In genomic region chr17:43019418-43019817, GRCh38 we compare ENCODE assay signal across 7 cellular contexts. TPM values are rescaled to one million over a fixed set of nuclear protein-coding genes. Genes with fewer than 3 reads are reported as not detected.
DNase-seq lines count a peak whose midpoint lies in the region; ATAC-seq and TF ChIP-seq lines count a peak whose summit lies in the region.

No MANE protein-coding gene starts in this region.

- H2BK15ac ChIP-seq in H9 (ENCODE audit: low read depth, low read length): no peak overlapping the region

- H4K5ac ChIP-seq in H9 (ENCODE audit: insufficient read length, low read depth, low read length): no peak overlapping the region

- H3K4ac ChIP-seq in H9 (ENCODE audit: low read depth, low read length): no peak overlapping the region

- ATAC-seq in GM21381 (IDR thresholded peaks at IDR 0.05; ENCODE audit: unreplicated experiment): no peak

- no peak overlapping the region for H3K14ac ChIP-seq in H9 (ENCODE audit: insufficient read depth, low read length)

- peaks cover 27 to 49% of the 10 kb centered on the region in 2 experiments for H3K4me1 Mint-ChIP-seq in H9
- H3K4me1 Mint-ChIP-seq in activated T-helper 2 cell treated with anti-CD3 and anti-CD28 coated beads, Interferon-gamma antibody, Interleukin-2, Interleukin-4, amounts not matched to agents 10 μg/mL and 5 μg/mL and 100 μg/mL, durations not matched to agents 14 hours and 24 hours and 36 hours (ENCODE audit: low read depth): peaks cover 21% of the 10 kb centered on the region
- H3K4me1 Mint-ChIP-seq in immature natural killer cell: peaks cover 16 to 29% of the 10 kb centered on the region in 2 donors

- no peaks in the 10 kb centered on the region for H3K27me3 ChIP-seq in H9 (ENCODE audit: insufficient read depth, low read length)
- H3K27me3 ChIP-seq in spleen (replicated peaks in 1 of 7): no peaks in the 10 kb centered on the region

- TF ChIP-seq POLR2A in spleen (IDR thresholded peaks at IDR 0.05): no peak

- H4K91ac ChIP-seq in H9 (ENCODE audit: insufficient read length, low read depth, low read length): no peak overlapping the region

- H3K4me3 Mint-ChIP-seq in H9 (peak overlapping the region; percentile 97 to 98; a peak in 4 of 5 replicates), immature natural killer cell (peak overlapping the region in 4 of 5 donors; percentile 38 to 87 (median 48))
- peak overlapping the region; percentile 52 for H3K4me3 Mint-ChIP-seq in activated T-helper 2 cell treated with anti-CD3 and anti-CD28 coated beads, Interferon-gamma antibody, Interleukin-2, Interleukin-4, amounts not matched to agents 10 μg/mL and 5 μg/mL and 100 μg/mL, durations not matched to agents 14 hours and 24 hours and 36 hours (ENCODE audit: low read depth)

- no peaks in the 10 kb centered on the region for H3K9me3 ChIP-seq in H9 (ENCODE audit: control insufficient read depth, low read depth, low read length)
- H3K9me3 ChIP-seq in spleen: no peaks in the 10 kb centered on the region

- peak overlapping the region; percentile 25 for H3K4me2 ChIP-seq in H9 (ENCODE audit: insufficient read depth, insufficient read length, low read length)

- peak overlapping the region in 1 of 8 donors; percentile 96 for H3K4me3 ChIP-seq in spleen

- WGBS in H9 (ENCODE audit: extremely low coverage, insufficient read length, low lambda C conversion rate): no CpG with 5 or more reads among the region's 7 CpGs
- WGBS in spleen, 5 donors: 28 to 47% (median 43%) methylated on average over 7 of the region's 7 CpGs

- intact Hi-C loops in activated T-helper 2 cell treated with anti-CD3 and anti-CD28 coated beads, Interferon-gamma antibody, Interleukin-2, Interleukin-4, amounts not matched to agents 10 μg/mL and 5 μg/mL and 100 μg/mL, durations not matched to agents 14 hours and 24 hours and 36 hours (cut with micrococcal nuclease): no loop called here
- intact Hi-C loops in spleen (cut with DNase I; ENCODE audit: low total_unique reads): no loop called here

- no peak overlapping the region for H3K9ac ChIP-seq in H9 (ENCODE audit: extremely low read depth, insufficient read length, low read length)

- no peak overlapping the region for H2BK20ac ChIP-seq in H9 (ENCODE audit: low read depth, low read length, poor library complexity, severe bottlenecking)

- no peak overlapping the region for H2AK5ac ChIP-seq in H9 (ENCODE audit: insufficient read length, low read length)

- no peak overlapping the region for H2BK12ac ChIP-seq in H9 (ENCODE audit: insufficient read length, low read depth, low read length)

- TF ChIP-seq CTCF in H9 (conservative IDR thresholded peaks at IDR 0.05) (no peak), spleen (IDR thresholded peaks at IDR 0.05 in 8 of 11, conservative IDR thresholded peaks at IDR 0.05 in 3 of 11) (no peak)

- H2BK5ac ChIP-seq in H9 (ENCODE audit: insufficient read length, low read length): no peak overlapping the region

- H2BK120ac ChIP-seq in H9 (ENCODE audit: low read depth, low read length, poor library complexity, severe bottlenecking): no peak overlapping the region

- H4K8ac ChIP-seq in H9 (replicated peaks; ENCODE audit: insufficient read length, low read depth, low read length): no peak overlapping the region

- peaks cover 5% of the 10 kb centered on the region for H3K23me2 ChIP-seq in H9 (ENCODE audit: insufficient read length, low read depth, low read length, poor library complexity, severe bottlenecking)

- H3K23ac ChIP-seq in H9 (ENCODE audit: insufficient read length, low read depth, low read length): no peak overlapping the region

- H3K79me2 ChIP-seq in H9 (ENCODE audit: insufficient read depth, low read length): no peaks in the 10 kb centered on the region; the same call in 1 of the 2 replicates

- peaks cover 0 to 39% (median 4%) of the 10 kb centered on the region in 6 donors for H3K36me3 ChIP-seq in spleen

- no peaks in the 10 kb centered on the region for H4K20me1 ChIP-seq in H9 (ENCODE audit: control insufficient read depth, insufficient read depth, insufficient read length)

- no peak overlapping the region for H3T11ph ChIP-seq in H9 (ENCODE audit: low read length)

- H3K27ac Mint-ChIP-seq in H9 (peak overlapping the region; percentile 34 to 79 (median 34); a peak in 5 of 7 replicates), immature natural killer cell (peak overlapping the region in 1 of 6 donors; percentile 71)
- H3K27ac Mint-ChIP-seq in activated T-helper 2 cell treated with anti-CD3 and anti-CD28 coated beads, Interferon-gamma antibody, Interleukin-2, Interleukin-4, amounts not matched to agents 10 μg/mL and 5 μg/mL and 100 μg/mL, durations not matched to agents 14 hours and 24 hours and 36 hours: no peak overlapping the region

- no peak overlapping the region for H3K18ac ChIP-seq in H9 (ENCODE audit: insufficient read length, low read depth, low read length)

- H3K36me3 Mint-ChIP-seq in H9 (ENCODE audit: insufficient read depth in 1 of 3, low read depth in 3 of 3): peaks cover 11 to 47% (median 45%) of the 10 kb centered on the region in 3 experiments; a peak in 6 of 7 replicates
- peaks cover 10% of the 10 kb centered on the region for H3K36me3 Mint-ChIP-seq in activated T-helper 2 cell treated with anti-CD3 and anti-CD28 coated beads, Interferon-gamma antibody, Interleukin-2, Interleukin-4, amounts not matched to agents 10 μg/mL and 5 μg/mL and 100 μg/mL, durations not matched to agents 14 hours and 24 hours and 36 hours (ENCODE audit: low read depth)
- no peaks in the 10 kb centered on the region for H3K36me3 Mint-ChIP-seq in immature natural killer cell

- no peak overlapping the region for H3K56ac ChIP-seq in H9 (ENCODE audit: insufficient read length, low read depth, low read length)

- no peaks in the 10 kb centered on the region for H3K9me3 Mint-ChIP-seq in H9
- no peaks in the 10 kb centered on the region for H3K9me3 Mint-ChIP-seq in activated T-helper 2 cell treated with anti-CD3 and anti-CD28 coated beads, Interferon-gamma antibody, Interleukin-2, Interleukin-4, amounts not matched to agents 10 μg/mL and 5 μg/mL and 100 μg/mL, durations not matched to agents 14 hours and 24 hours and 36 hours
- H3K9me3 Mint-ChIP-seq in immature natural killer cell: no peaks in the 10 kb centered on the region

- DNase-seq in H9 (no peak), immature natural killer cell (no peak), spleen (no peak), SW480 (ENCODE audit: low spot score) (no peak), superior temporal gyrus (ENCODE audit: extremely low spot score) (no peak)
- no peak for DNase-seq in activated T-helper 2 cell treated with anti-CD3 and anti-CD28 coated beads, Interferon-gamma antibody, Interleukin-2, Interleukin-4, amounts not matched to agents 10 μg/mL and 5 μg/mL and 100 μg/mL, durations not matched to agents 14 hours and 24 hours and 36 hours (ENCODE audit: low spot score)

- H3K4me1 ChIP-seq in H9 (ENCODE audit: insufficient read depth, low read length) (peaks cover 3% of the 10 kb centered on the region), spleen (peaks cover 32 to 92% (median 72%) of the 10 kb centered on the region in 6 donors)

- no peaks in the 10 kb centered on the region for H3K79me1 ChIP-seq in H9 (ENCODE audit: insufficient read depth, low read depth, low read length, poor library complexity, severe bottlenecking)

- no peaks in the 10 kb centered on the region for H3K27me3 Mint-ChIP-seq in H9 (ENCODE audit: low read depth)
- H3K27me3 Mint-ChIP-seq in activated T-helper 2 cell treated with anti-CD3 and anti-CD28 coated beads, Interferon-gamma antibody, Interleukin-2, Interleukin-4, amounts not matched to agents 10 μg/mL and 5 μg/mL and 100 μg/mL, durations not matched to agents 14 hours and 24 hours and 36 hours (ENCODE audit: low read depth): peaks cover 2% of the 10 kb centered on the region
- H3K27me3 Mint-ChIP-seq in immature natural killer cell (ENCODE audit: low read depth in 3 of 3): peaks cover 3 to 8% (median 5%) of the 10 kb centered on the region in 3 donors

- no peak overlapping the region for H3K27ac ChIP-seq in H9 (ENCODE audit: insufficient read length, low read depth, low read length)
- H3K27ac ChIP-seq in spleen: peak overlapping the region in 7 of 8 donors; percentile 21 to 87 (median 83)

- H2AFZ ChIP-seq in H9 (ENCODE audit: low read length): no peak overlapping the region

RNA-seq across cellular contexts. Expression of gene VAT1, which starts 2.8 kb away (rescaled TPM):
- total RNA-seq in H9 (2021) (262 and 274 TPM in 2 replicates), spleen (100 to 1,000 TPM in 1 of 7 donors, 10 to 100 TPM in 6; 55.4 to 144 (median 79.0) TPM)
- 18.6 and 21.7 TPM in 2 replicates for total RNA-seq in activated T-helper 2 cell treated with anti-CD3 and anti-CD28 coated beads, Interferon-gamma antibody, Interleukin-2, Interleukin-4, amounts not matched to agents 10 μg/mL and 5 μg/mL and 100 μg/mL, durations not matched to agents 14 hours and 24 hours and 36 hours
- polyA plus RNA-seq in immature natural killer cell (10 to 100 TPM; 33.7 to 56.3 (median 34.5) TPM), spleen (10 to 100 TPM; 20.3 to 64.5 (median 27.0) TPM)

RNA-seq across cellular contexts. Expression of gene RND2, which starts 5.6 kb away (rescaled TPM):
- total RNA-seq in H9 (2021): 47.8 and 50.7 TPM in 2 replicates
- 0.05 TPM in 1 of 2 replicates, not detected in the other for total RNA-seq in activated T-helper 2 cell treated with anti-CD3 and anti-CD28 coated beads, Interferon-gamma antibody, Interleukin-2, Interleukin-4, amounts not matched to agents 10 μg/mL and 5 μg/mL and 100 μg/mL, durations not matched to agents 14 hours and 24 hours and 36 hours
- polyA plus RNA-seq in immature natural killer cell: not detected
- total RNA-seq in spleen: under 1 TPM; 0.09 to 0.47 (median 0.32) TPM
- under 1 TPM; 0.11 to 0.42 (median 0.17) TPM for polyA plus RNA-seq in spleen

RNA-seq across cellular contexts. Expression of gene IFI35, which starts 12.8 kb away (rescaled TPM):
- total RNA-seq in H9 (2021) (3.1 and 4.2 TPM in 2 replicates), spleen (10 to 100 TPM; 45.5 to 63.3 (median 51.9) TPM)
- 49.1 and 51.2 TPM in 2 replicates for total RNA-seq in activated T-helper 2 cell treated with anti-CD3 and anti-CD28 coated beads, Interferon-gamma antibody, Interleukin-2, Interleukin-4, amounts not matched to agents 10 μg/mL and 5 μg/mL and 100 μg/mL, durations not matched to agents 14 hours and 24 hours and 36 hours
- polyA plus RNA-seq in immature natural killer cell (100 to 1,000 TPM; 127 to 130 (median 129) TPM), spleen (10 to 100 TPM; 38.0 to 64.8 (median 40.6) TPM)

RNA-seq across cellular contexts. Expression of gene RPL27, which starts 21.2 kb away (rescaled TPM):
- total RNA-seq in H9 (2021): 1,514 and 1,552 TPM in 2 replicates
- total RNA-seq in activated T-helper 2 cell treated with anti-CD3 and anti-CD28 coated beads, Interferon-gamma antibody, Interleukin-2, Interleukin-4, amounts not matched to agents 10 μg/mL and 5 μg/mL and 100 μg/mL, durations not matched to agents 14 hours and 24 hours and 36 hours: 1,137 and 1,172 TPM in 2 replicates
- 1,000 to 10,000 TPM in 2 of 3 donors, 100 to 1,000 TPM in 1; 807 to 2,182 (median 1,177) TPM for polyA plus RNA-seq in immature natural killer cell
- 1,000 to 10,000 TPM in 3 of 7 donors, 100 to 1,000 TPM in 4; 702 to 1,170 (median 925) TPM for total RNA-seq in spleen
- polyA plus RNA-seq in spleen: 1,000 to 10,000 TPM; 5,502 to 6,357 (median 5,985) TPM

RNA-seq across cellular contexts. Expression of gene RUNDC1, which starts 39.1 kb away (rescaled TPM):
- total RNA-seq in H9 (2021): 18.3 and 18.8 TPM in 2 replicates
- 18.7 and 19.9 TPM in 2 replicates for total RNA-seq in activated T-helper 2 cell treated with anti-CD3 and anti-CD28 coated beads, Interferon-gamma antibody, Interleukin-2, Interleukin-4, amounts not matched to agents 10 μg/mL and 5 μg/mL and 100 μg/mL, durations not matched to agents 14 hours and 24 hours and 36 hours
- polyA plus RNA-seq in immature natural killer cell: 10 to 100 TPM; 10.2 to 16.5 (median 13.0) TPM
- 10 to 100 TPM; 17.1 to 27.9 (median 22.4) TPM for total RNA-seq in spleen
- polyA plus RNA-seq in spleen: 10 to 100 TPM in 1 of 3 donors, 1 to 10 TPM in 2; 6.7 to 10.5 (median 8.2) TPM

Comparison
In these comparisons a context has a peak if more than half of its experiments do, and no peak if none do; other contexts are left out.
1. RNA of gene RND2, which starts 5.6 kb away (total RNA-seq): 47.8 to 50.7 TPM in H9; 0.09 to 0.47 TPM in spleen and 0.05 TPM in activated T-helper 2 cell treated with anti-CD3 and anti-CD28 coated beads, Interferon-gamma antibody, Interleukin-2, Interleukin-4, amounts not matched to agents 10 μg/mL and 5 μg/mL and 100 μg/mL, durations not matched to agents 14 hours and 24 hours and 36 hours; every median in the first group is over 10 times any median in the second.
2. Peak in every context shown above with its lines, with median percentiles within 50 percentile points of each other: H3K4me3 Mint-ChIP-seq.